ENCODE assay signal across 2 cellular contexts in the genomic region with DNA sequence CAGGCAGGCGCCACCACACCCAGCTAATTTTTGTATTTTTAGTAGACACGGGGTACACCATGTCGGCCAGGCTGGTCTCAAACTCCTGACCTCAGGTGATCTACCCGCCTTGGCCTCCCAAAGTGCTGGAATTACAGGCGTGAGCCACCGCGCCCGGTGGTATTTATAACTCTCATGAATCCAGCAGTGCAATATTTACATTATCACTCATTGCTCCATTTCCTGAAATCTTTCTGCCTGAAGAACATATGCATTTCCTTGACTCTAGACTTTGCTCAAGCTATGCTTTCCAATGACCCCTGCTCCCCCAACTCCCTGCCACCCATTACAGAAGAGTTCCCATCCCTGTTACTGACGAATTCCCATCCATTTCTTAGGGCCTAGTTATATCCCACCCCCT.
TF ChIP-seq lines count a peak whose summit lies in the region.

No MANE protein-coding gene starts in this region.

TF ChIP-seq in WTC11, 78 proteins besides CTCF, POLR2A, EP300 and RAD21 (continues in another document):
- TF ChIP-seq NFATC4 (CRISPR knock-in tag; IDR thresholded peaks at IDR 0.05) (no peak), ZNF219 (CRISPR knock-in tag; IDR thresholded peaks at IDR 0.05; ENCODE audit: borderline replicate concordance) (no peak), ZNF396 (CRISPR knock-in tag; IDR thresholded peaks at IDR 0.05; ENCODE audit: borderline replicate concordance) (no peak), ESRRA (CRISPR knock-in tag; IDR thresholded peaks at IDR 0.05; ENCODE audit: borderline replicate concordance) (no peak), ZNF138 (CRISPR knock-in tag; conservative IDR thresholded peaks at IDR 0.05) (no peak), ETV6 (CRISPR knock-in tag; IDR thresholded peaks at IDR 0.05) (no peak), KAT7 (CRISPR knock-in tag; IDR thresholded peaks at IDR 0.05; ENCODE audit: borderline replicate concordance) (no peak), SMAD3 (CRISPR knock-in tag; IDR thresholded peaks at IDR 0.05; ENCODE audit: borderline replicate concordance) (no peak), ZNF416 (CRISPR knock-in tag; IDR thresholded peaks at IDR 0.05) (no peak), ZNF232 (CRISPR knock-in tag; IDR thresholded peaks at IDR 0.05) (no peak), JAZF1 (CRISPR knock-in tag; IDR thresholded peaks at IDR 0.05) (no peak), HMGA2 (CRISPR knock-in tag; IDR thresholded peaks at IDR 0.05) (no peak)
- TF ChIP-seq, protein P1, sequence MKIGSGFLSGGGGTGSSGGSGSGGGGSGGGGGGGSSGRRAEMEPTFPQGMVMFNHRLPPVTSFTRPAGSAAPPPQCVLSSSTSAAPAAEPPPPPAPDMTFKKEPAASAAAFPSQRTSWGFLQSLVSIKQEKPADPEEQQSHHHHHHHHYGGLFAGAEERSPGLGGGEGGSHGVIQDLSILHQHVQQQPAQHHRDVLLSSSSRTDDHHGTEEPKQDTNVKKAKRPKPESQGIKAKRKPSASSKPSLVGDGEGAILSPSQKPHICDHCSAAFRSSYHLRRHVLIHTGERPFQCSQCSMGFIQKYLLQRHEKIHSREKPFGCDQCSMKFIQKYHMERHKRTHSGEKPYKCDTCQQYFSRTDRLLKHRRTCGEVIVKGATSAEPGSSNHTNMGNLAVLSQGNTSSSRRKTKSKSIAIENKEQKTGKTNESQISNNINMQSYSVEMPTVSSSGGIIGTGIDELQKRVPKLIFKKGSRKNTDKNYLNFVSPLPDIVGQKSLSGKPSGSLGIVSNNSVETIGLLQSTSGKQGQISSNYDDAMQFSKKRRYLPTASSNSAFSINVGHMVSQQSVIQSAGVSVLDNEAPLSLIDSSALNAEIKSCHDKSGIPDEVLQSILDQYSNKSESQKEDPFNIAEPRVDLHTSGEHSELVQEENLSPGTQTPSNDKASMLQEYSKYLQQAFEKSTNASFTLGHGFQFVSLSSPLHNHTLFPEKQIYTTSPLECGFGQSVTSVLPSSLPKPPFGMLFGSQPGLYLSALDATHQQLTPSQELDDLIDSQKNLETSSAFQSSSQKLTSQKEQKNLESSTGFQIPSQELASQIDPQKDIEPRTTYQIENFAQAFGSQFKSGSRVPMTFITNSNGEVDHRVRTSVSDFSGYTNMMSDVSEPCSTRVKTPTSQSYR (CRISPR knock-in tag; IDR thresholded peaks at IDR 0.05), result no peak
- TF ChIP-seq, protein P2, sequence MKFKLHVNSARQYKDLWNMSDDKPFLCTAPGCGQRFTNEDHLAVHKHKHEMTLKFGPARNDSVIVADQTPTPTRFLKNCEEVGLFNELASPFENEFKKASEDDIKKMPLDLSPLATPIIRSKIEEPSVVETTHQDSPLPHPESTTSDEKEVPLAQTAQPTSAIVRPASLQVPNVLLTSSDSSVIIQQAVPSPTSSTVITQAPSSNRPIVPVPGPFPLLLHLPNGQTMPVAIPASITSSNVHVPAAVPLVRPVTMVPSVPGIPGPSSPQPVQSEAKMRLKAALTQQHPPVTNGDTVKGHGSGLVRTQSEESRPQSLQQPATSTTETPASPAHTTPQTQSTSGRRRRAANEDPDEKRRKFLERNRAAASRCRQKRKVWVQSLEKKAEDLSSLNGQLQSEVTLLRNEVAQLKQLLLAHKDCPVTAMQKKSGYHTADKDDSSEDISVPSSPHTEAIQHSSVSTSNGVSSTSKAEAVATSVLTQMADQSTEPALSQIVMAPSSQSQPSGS (CRISPR knock-in tag; IDR thresholded peaks at IDR 0.05; ENCODE audit: borderline replicate concordance, low read depth), result no peak
- TF ChIP-seq, protein P3, sequence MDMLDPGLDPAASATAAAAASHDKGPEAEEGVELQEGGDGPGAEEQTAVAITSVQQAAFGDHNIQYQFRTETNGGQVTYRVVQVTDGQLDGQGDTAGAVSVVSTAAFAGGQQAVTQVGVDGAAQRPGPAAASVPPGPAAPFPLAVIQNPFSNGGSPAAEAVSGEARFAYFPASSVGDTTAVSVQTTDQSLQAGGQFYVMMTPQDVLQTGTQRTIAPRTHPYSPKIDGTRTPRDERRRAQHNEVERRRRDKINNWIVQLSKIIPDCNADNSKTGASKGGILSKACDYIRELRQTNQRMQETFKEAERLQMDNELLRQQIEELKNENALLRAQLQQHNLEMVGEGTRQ (CRISPR knock-in tag; IDR thresholded peaks at IDR 0.05), result no peak
- TF ChIP-seq, protein P4, sequence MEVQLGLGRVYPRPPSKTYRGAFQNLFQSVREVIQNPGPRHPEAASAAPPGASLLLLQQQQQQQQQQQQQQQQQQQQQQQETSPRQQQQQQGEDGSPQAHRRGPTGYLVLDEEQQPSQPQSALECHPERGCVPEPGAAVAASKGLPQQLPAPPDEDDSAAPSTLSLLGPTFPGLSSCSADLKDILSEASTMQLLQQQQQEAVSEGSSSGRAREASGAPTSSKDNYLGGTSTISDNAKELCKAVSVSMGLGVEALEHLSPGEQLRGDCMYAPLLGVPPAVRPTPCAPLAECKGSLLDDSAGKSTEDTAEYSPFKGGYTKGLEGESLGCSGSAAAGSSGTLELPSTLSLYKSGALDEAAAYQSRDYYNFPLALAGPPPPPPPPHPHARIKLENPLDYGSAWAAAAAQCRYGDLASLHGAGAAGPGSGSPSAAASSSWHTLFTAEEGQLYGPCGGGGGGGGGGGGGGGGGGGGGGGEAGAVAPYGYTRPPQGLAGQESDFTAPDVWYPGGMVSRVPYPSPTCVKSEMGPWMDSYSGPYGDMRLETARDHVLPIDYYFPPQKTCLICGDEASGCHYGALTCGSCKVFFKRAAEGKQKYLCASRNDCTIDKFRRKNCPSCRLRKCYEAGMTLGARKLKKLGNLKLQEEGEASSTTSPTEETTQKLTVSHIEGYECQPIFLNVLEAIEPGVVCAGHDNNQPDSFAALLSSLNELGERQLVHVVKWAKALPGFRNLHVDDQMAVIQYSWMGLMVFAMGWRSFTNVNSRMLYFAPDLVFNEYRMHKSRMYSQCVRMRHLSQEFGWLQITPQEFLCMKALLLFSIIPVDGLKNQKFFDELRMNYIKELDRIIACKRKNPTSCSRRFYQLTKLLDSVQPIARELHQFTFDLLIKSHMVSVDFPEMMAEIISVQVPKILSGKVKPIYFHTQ (CRISPR knock-in tag; IDR thresholded peaks at IDR 0.05), result no peak
- TF ChIP-seq, protein P5, sequence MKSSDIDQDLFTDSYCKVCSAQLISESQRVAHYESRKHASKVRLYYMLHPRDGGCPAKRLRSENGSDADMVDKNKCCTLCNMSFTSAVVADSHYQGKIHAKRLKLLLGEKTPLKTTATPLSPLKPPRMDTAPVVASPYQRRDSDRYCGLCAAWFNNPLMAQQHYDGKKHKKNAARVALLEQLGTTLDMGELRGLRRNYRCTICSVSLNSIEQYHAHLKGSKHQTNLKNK (CRISPR knock-in tag; IDR thresholded peaks at IDR 0.05), result no peak
- TF ChIP-seq, protein P6, sequence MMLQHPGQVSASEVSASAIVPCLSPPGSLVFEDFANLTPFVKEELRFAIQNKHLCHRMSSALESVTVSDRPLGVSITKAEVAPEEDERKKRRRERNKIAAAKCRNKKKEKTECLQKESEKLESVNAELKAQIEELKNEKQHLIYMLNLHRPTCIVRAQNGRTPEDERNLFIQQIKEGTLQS (CRISPR knock-in tag; conservative IDR thresholded peaks at IDR 0.05), result no peak

TF ChIP-seq in GM12891, 5 proteins besides CTCF, POLR2A, EP300 and RAD21:
- TF ChIP-seq PAX5 (IDR thresholded peaks at IDR 0.05; ENCODE audit: insufficient read depth, low read length, severe bottlenecking), result no peak
- no peak for TF ChIP-seq TAF1 (IDR thresholded peaks at IDR 0.05; ENCODE audit: low read depth, low read length)
- no peak for TF ChIP-seq POLR2AphosphoS5 (IDR thresholded peaks at IDR 0.05; ENCODE audit: low read depth, low read length)
- TF ChIP-seq SPI1 (IDR thresholded peaks at IDR 0.05; ENCODE audit: low read depth, low read length), result no peak
- no peak for TF ChIP-seq POU2F2 (IDR thresholded peaks at IDR 0.05; ENCODE audit: low read depth, low read length)
